8 cellular contexts compared by ENCODE assay signal in genomic region chr6:13575377-13575775, GRCh38. TPM values are rescaled to one million over a fixed set of nuclear protein-coding genes. Genes with fewer than 3 reads are reported as not detected.
DNase-seq lines count a peak whose midpoint lies in the region; ATAC-seq and TF ChIP-seq lines count a peak whose summit lies in the region.

No MANE protein-coding gene starts in this region.

- no peak for TF ChIP-seq POLR2A in breast epithelium (IDR thresholded peaks at IDR 0.05)

- H3K36me3 ChIP-seq in ACC112 (ENCODE audit: insufficient read depth, low read length) (no peaks in the 10 kb centered on the region), HUES6 (ENCODE audit: control insufficient read depth, insufficient read depth, low read length) (peaks cover 7% of the 10 kb centered on the region), breast epithelium (no peaks in the 10 kb centered on the region), mucosa of stomach (ENCODE audit: control insufficient read depth, insufficient read depth, low read length) (no peaks in the 10 kb centered on the region)

- H3K27me3 ChIP-seq in ACC112 (ENCODE audit: insufficient read depth, low read length) (no peaks in the 10 kb centered on the region), HUES6 (ENCODE audit: control insufficient read depth, insufficient read depth, low read length) (no peaks in the 10 kb centered on the region), breast epithelium (no peaks in the 10 kb centered on the region), mucosa of stomach (ENCODE audit: control insufficient read depth, insufficient read depth, low read length) (no peaks in the 10 kb centered on the region)

- intact Hi-C loops in breast epithelium (cut with DNase I; ENCODE audit: low total_unique reads) (no loop called here), head of caudate nucleus (cut with DNase I) (loop anchor here (10.0 kb wide), 3 partner anchors 121 to 241 kb away; partner anchors contain the start of gene RANBP9)

- H2AFZ ChIP-seq in ACC112 (ENCODE audit: low read length, unreplicated experiment): no peak overlapping the region

- H3K9ac ChIP-seq in HUES6 (ENCODE audit: low read length): no peak overlapping the region
- H3K9ac ChIP-seq in mucosa of stomach (ENCODE audit: low read length): peak overlapping the region; percentile 93

- H3K4me3 ChIP-seq in ACC112 (ENCODE audit: low read depth, low read length) (peak overlapping the region; percentile 88), HUES6 (ENCODE audit: low read depth, low read length) (peak overlapping the region; percentile 92), breast epithelium (peak overlapping the region; percentile 76 to 87 (median 84)), mucosa of stomach (ENCODE audit: low read length) (no peak overlapping the region)

- peak; percentile 62 to 82 (median 71) for TF ChIP-seq CTCF in breast epithelium (IDR thresholded peaks at IDR 0.05)

- H3K4me1 ChIP-seq in ACC112 (ENCODE audit: control insufficient read depth, insufficient read depth, low read length, unreplicated experiment) (peaks cover 10% of the 10 kb centered on the region), HUES6 (ENCODE audit: control insufficient read depth, insufficient read depth, low read length) (peaks cover 6% of the 10 kb centered on the region), breast epithelium (no peaks in the 10 kb centered on the region), mucosa of stomach (ENCODE audit: control insufficient read depth, insufficient read depth, low read length) (peaks cover 13% of the 10 kb centered on the region)

- H3K79me2 ChIP-seq in ACC112 (ENCODE audit: control insufficient read depth, insufficient read depth, low read length, unreplicated experiment): peaks cover 9% of the 10 kb centered on the region

- H3K9me3 ChIP-seq in HUES6 (ENCODE audit: control insufficient read depth, insufficient read depth, low read depth, low read length): no peaks in the 10 kb centered on the region
- no peaks in the 10 kb centered on the region for H3K9me3 ChIP-seq in breast epithelium
- H3K9me3 ChIP-seq in mucosa of stomach (ENCODE audit: control insufficient read depth, low read length): no peaks in the 10 kb centered on the region

- no peak for ATAC-seq in HG02884 (IDR thresholded peaks at IDR 0.05; ENCODE audit: unreplicated experiment)

- DNase-seq in breast epithelium (ENCODE audit: low spot score in 2 of 2) (no peak), DMS79 (lab: John Stamatoyannopoulos, UW) (no peak), head of caudate nucleus (no peak), D341Med (ENCODE audit: low spot score) (no peak)

- H3K27ac ChIP-seq in ACC112 (ENCODE audit: low read depth, low read length) (peak overlapping the region; percentile 56; the same call in 1 of the 2 replicates), HUES6 (ENCODE audit: low read depth, low read length) (no peak overlapping the region), breast epithelium (peak overlapping the region; percentile 94 to 97)

RNA-seq across cellular contexts. Expression of gene SIRT5, which starts 1.0 kb away (rescaled TPM):
- 10 to 100 TPM; 10.2 to 20.6 (median 14.5) TPM for total RNA-seq in breast epithelium

RNA-seq across cellular contexts. Expression of gene NOL7, which starts 39.8 kb away (rescaled TPM):
- total RNA-seq in breast epithelium: 10 to 100 TPM; 75.7 to 83.4 (median 80.5) TPM
